In the genomic region with DNA sequence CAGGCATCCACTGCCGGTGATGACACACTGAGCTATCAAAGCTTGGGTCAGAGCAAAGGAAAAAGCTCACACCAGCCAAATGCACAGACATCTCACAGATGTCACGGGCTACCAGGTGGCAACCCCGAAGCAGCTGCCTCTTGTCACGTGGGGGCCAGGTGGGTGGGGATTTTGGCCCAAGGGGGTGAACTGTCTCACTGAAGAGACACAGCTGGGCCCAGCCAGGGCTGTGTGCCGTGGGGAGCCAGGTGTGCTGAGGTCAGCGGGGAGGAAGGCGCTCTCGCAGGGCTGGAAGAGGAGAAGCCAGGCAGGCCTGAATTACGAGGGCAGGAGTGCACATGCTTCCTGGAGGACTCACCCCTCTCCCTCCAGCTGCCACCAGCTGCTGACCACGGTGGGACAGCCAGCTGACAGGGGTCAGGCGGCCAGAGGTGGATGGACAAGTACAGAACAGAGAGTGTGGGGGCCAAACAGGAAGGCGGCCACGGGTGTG, we compare ENCODE assay signal across 9 cellular contexts. TPM values are rescaled to one million over a fixed set of nuclear protein-coding genes. Genes with fewer than 3 reads are reported as not detected.
DNase-seq lines count a peak whose midpoint lies in the region; ATAC-seq, FAIRE-seq and TF ChIP-seq lines count a peak whose summit lies in the region.
"Had no signal": no experiment of that assay in that cellular context is flagged by ENCODE, and none has a peak within 500 bp of the region (broad histone marks: within the 10 kb centered on the region; RNA-seq: fewer than 3 reads in every experiment).

No MANE protein-coding gene starts in this region.

- H3K27me3 ChIP-seq in BLaER1 treated with 17β-estradiol and CSF1 and Interleukin-3, amounts not matched to agents 10 nM and 100 nM = no peaks in the 10 kb centered on the region
- H3K27me3 ChIP-seq in KMS-11 (ENCODE audit: insufficient read depth, low read depth) (peaks cover 12% of the 10 kb centered on the region; the same call in 1 of the 2 replicates), HepG2 (ENCODE audit: control insufficient read depth in 1 of 2, insufficient read depth in 2 of 2, low read length in 2 of 2) (peaks cover 13 to 78% of the 10 kb centered on the region in 2 experiments)

- peaks cover 27 to 77% (median 72%) of the 10 kb centered on the region in 10 experiments for H3K4me1 ChIP-seq in BLaER1 treated with 17β-estradiol and CSF1 and Interleukin-3, amounts not matched to agents 10 nM and 100 nM
- H3K4me1 ChIP-seq in KMS-11 (ENCODE audit: low read depth, poor library complexity, severe bottlenecking) (peaks cover 25% of the 10 kb centered on the region), HepG2 (ENCODE audit: insufficient read depth, low read length) (no peaks in the 10 kb centered on the region)

- no peak overlapping the region for H3K4me3 Mint-ChIP-seq in activated T-cell treated with anti-CD3 and anti-CD28 coated beads, Interleukin-2, amount 50 U/mL, for 4 hours

- intact Hi-C loops in HepG2 (cut with micrococcal nuclease; ENCODE audit: unreplicated experiment) = no loop called here

- CTCF ChIA-PET in HepG2 (lab: Yijun Ruan, JAX; ENCODE audit: low intra/inter-chr PET ratio, low total read pairs) = no interaction called here

- H2AFZ ChIP-seq in KMS-11 (ENCODE audit: low read depth) (peak overlapping the region; percentile 20; the same call in 1 of the 2 replicates), HepG2 (ENCODE audit: low read length) (no peak overlapping the region)

- no peak for TF ChIP-seq RAD21 in HepG2 (CRISPR knock-in tag; IDR thresholded peaks at IDR 0.05)

- no peaks in the 10 kb centered on the region for H3K36me3 ChIP-seq in BLaER1 treated with 17β-estradiol and CSF1 and Interleukin-3, amounts not matched to agents 10 nM and 100 nM
- no peaks in the 10 kb centered on the region for H3K36me3 ChIP-seq in KMS-11 (ENCODE audit: insufficient read depth)
- no peaks in the 10 kb centered on the region for H3K36me3 ChIP-seq in HepG2 (replicated peaks in 1 of 2; ENCODE audit: control insufficient read depth in 1 of 2, insufficient read depth in 2 of 2, low read length in 2 of 2)

- H3K36me3 Mint-ChIP-seq in activated T-cell treated with anti-CD3 and anti-CD28 coated beads, Interleukin-2, amount 50 U/mL, for 4 hours (ENCODE audit: insufficient read depth) = no peaks in the 10 kb centered on the region

- H4K20me1 ChIP-seq in BLaER1 treated with 17β-estradiol and CSF1 and Interleukin-3, amounts not matched to agents 10 nM and 100 nM = no peaks in the 10 kb centered on the region
- no peaks in the 10 kb centered on the region for H4K20me1 ChIP-seq in KMS-11 (ENCODE audit: insufficient read depth)
- no peaks in the 10 kb centered on the region for H4K20me1 ChIP-seq in HepG2 (ENCODE audit: insufficient read depth, low read length)

- peak overlapping the region in 1 of 11 experiments; percentile 27; a peak in 3 of 22 replicates for H3K9ac ChIP-seq in BLaER1 treated with 17β-estradiol and CSF1 and Interleukin-3, amounts not matched to agents 10 nM and 100 nM
- no peak overlapping the region for H3K9ac ChIP-seq in KMS-11
- H3K9ac ChIP-seq in HepG2 (ENCODE audit: insufficient read depth, low read depth, low read length) = no peak overlapping the region

- 36% methylated on average over 7 of the region's 13 CpGs for WGBS in HepG2 (ENCODE audit: low lambda C conversion rate)

- no peak for TF ChIP-seq CTCF in KMS-11 (conservative IDR thresholded peaks at IDR 0.05; ENCODE audit: low read depth, low read length)
- TF ChIP-seq CTCF in HepG2 (CRISPR knock-in tag; IDR thresholded peaks at IDR 0.05) = no peak

- peak overlapping the region; percentile 11 to 91 (median 86); a peak in 20 of 22 replicates for H3K4me2 ChIP-seq in BLaER1 treated with 17β-estradiol and CSF1 and Interleukin-3, amounts not matched to agents 10 nM and 100 nM
- H3K4me2 ChIP-seq in KMS-11 = peak overlapping the region; percentile 53
- no peak overlapping the region for H3K4me2 ChIP-seq in HepG2 (ENCODE audit: low read depth, low read length)

- POLR2A ChIA-PET in HepG2 (lab: Yijun Ruan, JAX) = no interaction called here

- TF ChIP-seq EP300 in HepG2 (IDR thresholded peaks at IDR 0.05; ENCODE audit: low read depth in 2 of 2, low read length in 2 of 2) = no peak
- no peak for TF ChIP-seq EP300 in HepG2 (CRISPR knock-in tag; IDR thresholded peaks at IDR 0.05; ENCODE audit: borderline replicate concordance)

- peak; percentile 62 for ATAC-seq in GM19438 (IDR thresholded peaks at IDR 0.05; ENCODE audit: low read depth, unreplicated experiment)
- peak; percentile 30 for ATAC-seq in esophagus mucosa
- no peak for ATAC-seq in HepG2
- ATAC-seq in activated T-cell treated with anti-CD3 and anti-CD28 coated beads, Interleukin-2, amount 50 U/mL, for 4 hours = no peak

- no peak for DNase-seq in foreskin melanocyte
- DNase-seq in HepG2 (ENCODE audit: low spot score) = no peak
- DNase-seq in retina = no peak
- no peak for DNase-seq in activated T-cell treated with anti-CD3 and anti-CD28 coated beads, Interleukin-2, amount 50 U/mL, for 4 hours

- H3K9me3 ChIP-seq in BLaER1 treated with 17β-estradiol and CSF1 and Interleukin-3, amounts not matched to agents 10 nM and 100 nM (replicated peaks in 1 of 11) = no peaks in the 10 kb centered on the region
- H3K9me3 ChIP-seq in HepG2 (ENCODE audit: low read length) = no peaks in the 10 kb centered on the region

- H3K9me3 Mint-ChIP-seq in activated T-cell treated with anti-CD3 and anti-CD28 coated beads, Interleukin-2, amount 50 U/mL, for 4 hours = no peaks in the 10 kb centered on the region

- no peak overlapping the region for H3K4me3 ChIP-seq in BLaER1 treated with 17β-estradiol and CSF1 and Interleukin-3, amounts not matched to agents 10 nM and 100 nM
- peak overlapping the region; percentile 75 for H3K4me3 ChIP-seq in KMS-11 (IDR thresholded peaks at IDR 0.05; ENCODE audit: insufficient read depth, low read depth, low read length)
- H3K4me3 ChIP-seq in HepG2 (replicated peaks in 1 of 3; ENCODE audit: insufficient read depth in 1 of 3, low read depth in 2 of 3, low read length in 3 of 3) = no peak overlapping the region

- no peak for FAIRE-seq in HepG2 (lab: Jason Lieb, UNC)

- BruUV-seq in HepG2 (replicated peaks; lab: Mats Ljungman, UMichigan) = no TSS peak

- peak overlapping the region in 6 of 11 experiments; percentile 11 to 47 (median 20); a peak in 8 of 22 replicates for H3K27ac ChIP-seq in BLaER1 treated with 17β-estradiol and CSF1 and Interleukin-3, amounts not matched to agents 10 nM and 100 nM
- no peak overlapping the region for H3K27ac ChIP-seq in KMS-11
- H3K27ac ChIP-seq in HepG2 (ENCODE audit: extremely low read length, insufficient read depth, low read length) = no peak overlapping the region

- no peaks in the 10 kb centered on the region for H3K27me3 Mint-ChIP-seq in activated T-cell treated with anti-CD3 and anti-CD28 coated beads, Interleukin-2, amount 50 U/mL, for 4 hours (ENCODE audit: low read depth)

- H3K79me2 ChIP-seq in KMS-11 (ENCODE audit: insufficient read depth, low read depth) = no peaks in the 10 kb centered on the region
- H3K79me2 ChIP-seq in HepG2 (ENCODE audit: insufficient read depth, low read length) = no peaks in the 10 kb centered on the region

- peaks cover 2% of the 10 kb centered on the region for H3K4me1 Mint-ChIP-seq in activated T-cell treated with anti-CD3 and anti-CD28 coated beads, Interleukin-2, amount 50 U/mL, for 4 hours (ENCODE audit: low read depth)

- no peak for TF ChIP-seq POLR2A in HepG2 (IDR thresholded peaks at IDR 0.05; ENCODE audit: insufficient read depth in 1 of 2, low read depth in 2 of 2, low read length in 2 of 2)

- in situ Hi-C loops in HepG2 (cut with HindIII; ENCODE audit: extremely low pct_ligation_motif_present, low pct_unique_long_range_greater_than_20kb) = no loop called here

TF ChIP-seq in HepG2, 621 proteins besides CTCF, POLR2A, EP300 and RAD21 (continues in another document):
- TF ChIP-seq, protein P1, sequence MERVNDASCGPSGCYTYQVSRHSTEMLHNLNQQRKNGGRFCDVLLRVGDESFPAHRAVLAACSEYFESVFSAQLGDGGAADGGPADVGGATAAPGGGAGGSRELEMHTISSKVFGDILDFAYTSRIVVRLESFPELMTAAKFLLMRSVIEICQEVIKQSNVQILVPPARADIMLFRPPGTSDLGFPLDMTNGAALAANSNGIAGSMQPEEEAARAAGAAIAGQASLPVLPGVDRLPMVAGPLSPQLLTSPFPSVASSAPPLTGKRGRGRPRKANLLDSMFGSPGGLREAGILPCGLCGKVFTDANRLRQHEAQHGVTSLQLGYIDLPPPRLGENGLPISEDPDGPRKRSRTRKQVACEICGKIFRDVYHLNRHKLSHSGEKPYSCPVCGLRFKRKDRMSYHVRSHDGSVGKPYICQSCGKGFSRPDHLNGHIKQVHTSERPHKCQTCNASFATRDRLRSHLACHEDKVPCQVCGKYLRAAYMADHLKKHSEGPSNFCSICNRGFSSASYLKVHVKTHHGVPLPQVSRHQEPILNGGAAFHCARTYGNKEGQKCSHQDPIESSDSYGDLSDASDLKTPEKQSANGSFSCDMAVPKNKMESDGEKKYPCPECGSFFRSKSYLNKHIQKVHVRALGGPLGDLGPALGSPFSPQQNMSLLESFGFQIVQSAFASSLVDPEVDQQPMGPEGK (CRISPR knock-in tag; IDR thresholded peaks at IDR 0.05) = no peak

RNA-seq across cellular contexts. Expression of a gene that starts 32.4 kb away (rescaled TPM):
- total RNA-seq in esophagus mucosa (0.28 TPM), HepG2 (2016; rRNA removed; fragmentation: Illumina TruSeq; extraction: Trizol) (not detected in 2 replicates)
- not detected in 2 replicates for total RNA-seq in HepG2 (2016; cell fraction: cytosol; rRNA removed; fragmentation: Illumina TruSeq; extraction: Trizol; ENCODE audit: low read depth)
- total RNA-seq in HepG2 (2016; cell fraction: insoluble cytoplasmic fraction; rRNA removed; fragmentation: Illumina TruSeq; extraction: Trizol) = not detected in 2 replicates
- not detected in 2 replicates for total RNA-seq in HepG2 (2016; cell fraction: membrane; rRNA removed; fragmentation: Illumina TruSeq; extraction: Trizol)
- total RNA-seq in HepG2 (2016; cell fraction: nucleus; rRNA removed; fragmentation: Illumina TruSeq; extraction: Trizol) = not detected in 2 replicates
- polyA plus RNA-seq in HepG2 (2011; rRNA removed) = 0.01 TPM in 1 of 2 replicates, not detected in the other
- 0.04 TPM in 1 of 2 replicates, not detected in the other for polyA plus RNA-seq in HepG2 (2011; cell fraction: cytosol; rRNA removed)
- 0.03 TPM in 1 of 2 replicates, not detected in the other for polyA plus RNA-seq in HepG2 (2011; cell fraction: nucleus; rRNA removed)
- polyA plus RNA-seq in HepG2 (2012) = not detected in 2 replicates
- not detected in 2 replicates for polyA plus RNA-seq in HepG2 (2016; cell fraction: cytosol; fragmentation: Illumina TruSeq; extraction: Trizol; ENCODE audit: low read depth)
- polyA plus RNA-seq in HepG2 (2016; cell fraction: insoluble cytoplasmic fraction; fragmentation: Illumina TruSeq; extraction: Trizol; ENCODE audit: low read depth) = not detected in 2 replicates
- polyA plus RNA-seq in HepG2 (2016; cell fraction: membrane; fragmentation: Illumina TruSeq; extraction: Trizol; ENCODE audit: low read depth) = not detected in 2 replicates
- not detected in 2 replicates for polyA plus RNA-seq in HepG2 (2016; cell fraction: nucleus; fragmentation: Illumina TruSeq; extraction: Trizol; ENCODE audit: insufficient read depth, low read depth)
- not detected in 2 replicates for polyA minus RNA-seq in HepG2 (2011; rRNA and poly(A)+ RNA removed; ENCODE audit: low replicate concordance)
- not detected in 2 replicates for polyA minus RNA-seq in HepG2 (2011; cell fraction: cytosol; rRNA and poly(A)+ RNA removed)
- not detected in 2 replicates for polyA minus RNA-seq in HepG2 (2011; cell fraction: nucleus; rRNA and poly(A)+ RNA removed)
- total RNA-seq in activated T-cell treated with anti-CD3 and anti-CD28 coated beads, Interleukin-2, amount 50 U/mL, for 4 hours = under 1 TPM; 0.35 to 0.51 (median 0.45) TPM
- polyA plus RNA-seq: BJ had no signal

Comparison
In these comparisons a context has a peak if more than half of its experiments do, and no peak if none do; other contexts are left out.
1. H3K27ac ChIP-seq: peak in BLaER1 treated with 17β-estradiol and CSF1 and Interleukin-3, amounts not matched to agents 10 nM and 100 nM (6 of 11); none in KMS-11 (single experiment) and HepG2 (single experiment).
2. ATAC-seq: peak in GM19438 (single experiment) and esophagus mucosa (single experiment); none in HepG2 (single experiment) and activated T-cell treated with anti-CD3 and anti-CD28 coated beads, Interleukin-2, amount 50 U/mL, for 4 hours (0 of 2).